ENCODE assay signal across 8 cellular contexts in genomic region chr5:39076757-39077475, GRCh38. TPM values are rescaled to one million over a fixed set of nuclear protein-coding genes. Genes with fewer than 3 reads are reported as not detected.
DNase-seq lines count a peak whose midpoint lies in the region; ATAC-seq, FAIRE-seq and TF ChIP-seq lines count a peak whose summit lies in the region.

No MANE protein-coding gene starts in this region.

- peaks cover 2% of the 10 kb centered on the region for H3K36me3 Mint-ChIP-seq in activated naive CD8-positive, alpha-beta T cell
- H3K36me3 Mint-ChIP-seq in neural crest cell (ENCODE audit: low read depth) (no peaks in the 10 kb centered on the region), Caco-2 (ENCODE audit: insufficient read depth, unreplicated experiment) (peaks cover 8% of the 10 kb centered on the region)

- CTCF ChIA-PET in Caco-2 (lab: Charles Lee), result no interaction called here

- POLR2A ChIA-PET in Caco-2 (lab: Charles Lee), result no interaction called here

- H3K27me3 ChIP-seq in right atrium auricular region, result no peaks in the 10 kb centered on the region
- no peaks in the 10 kb centered on the region for H3K27me3 ChIP-seq in Caco-2 (replicated peaks; ENCODE audit: control insufficient read depth, insufficient read depth, low read length)

- peaks cover 32% of the 10 kb centered on the region for H3K27me3 Mint-ChIP-seq in activated naive CD8-positive, alpha-beta T cell
- H3K27me3 Mint-ChIP-seq in neural crest cell (ENCODE audit: low read depth) (peaks cover 31% of the 10 kb centered on the region), Caco-2 (ENCODE audit: insufficient read depth, unreplicated experiment) (no peaks in the 10 kb centered on the region)

- H3K4me1 ChIP-seq in right atrium auricular region, result peaks cover 6 to 19% of the 10 kb centered on the region in 2 donors
- peaks cover 6% of the 10 kb centered on the region; the same call in 1 of the 2 replicates for H3K4me1 ChIP-seq in Caco-2

- H3K4me1 Mint-ChIP-seq in activated naive CD8-positive, alpha-beta T cell (ENCODE audit: low read depth), result peaks cover 25% of the 10 kb centered on the region
- H3K4me1 Mint-ChIP-seq in neural crest cell (peaks cover 16% of the 10 kb centered on the region), Caco-2 (ENCODE audit: low read depth, unreplicated experiment) (no peaks in the 10 kb centered on the region)

- peak overlapping the region; percentile 97 to 100 for H3K27ac ChIP-seq in right atrium auricular region

- H3K27ac Mint-ChIP-seq in activated naive CD8-positive, alpha-beta T cell, result no peak overlapping the region
- no peak overlapping the region for H3K27ac Mint-ChIP-seq in neural crest cell (ENCODE audit: unreplicated experiment)
- no peak overlapping the region for H3K27ac Mint-ChIP-seq in Caco-2 (ENCODE audit: unreplicated experiment)

- H3K36me3 ChIP-seq in right atrium auricular region (no peaks in the 10 kb centered on the region), Caco-2 (ENCODE audit: control insufficient read depth, insufficient read depth, low read length) (no peaks in the 10 kb centered on the region)

- no peak for ATAC-seq in Right ventricle myocardium inferior

- peak overlapping the region; percentile 10 for H3K4me3 Mint-ChIP-seq in activated naive CD8-positive, alpha-beta T cell
- H3K4me3 Mint-ChIP-seq in neural crest cell, result peak overlapping the region; percentile 34
- H3K4me3 Mint-ChIP-seq in Caco-2 (ENCODE audit: unreplicated experiment), result no peak overlapping the region

- H3K4me3 ChIP-seq in right atrium auricular region (no peak overlapping the region), Caco-2 (ENCODE audit: low read depth, low read length) (no peak overlapping the region)

- no peaks in the 10 kb centered on the region for H3K9me3 Mint-ChIP-seq in activated naive CD8-positive, alpha-beta T cell (ENCODE audit: low read depth)
- H3K9me3 Mint-ChIP-seq in neural crest cell (no peaks in the 10 kb centered on the region), Caco-2 (ENCODE audit: unreplicated experiment) (no peaks in the 10 kb centered on the region)

- TF ChIP-seq CTCF in right atrium auricular region (IDR thresholded peaks at IDR 0.05) (no peak), neural crest cell (conservative IDR thresholded peaks at IDR 0.05) (no peak), Caco-2 (IDR thresholded peaks at IDR 0.05; ENCODE audit: insufficient read depth in 1 of 2, low read depth in 1 of 2, low read length in 1 of 2, severe bottlenecking in 1 of 2, unreplicated experiment in 1 of 2) (no peak)

- no TSS peak for BruUV-seq in Caco-2 (replicated peaks; lab: Mats Ljungman, UMichigan)

- no peak for FAIRE-seq in HTR-8/SVneo (lab: Jason Lieb, UNC)

- intact Hi-C loops in Right ventricle myocardium inferior (cut with DNase I) (no loop called here), Caco-2 (cut with micrococcal nuclease; ENCODE audit: unreplicated experiment) (no loop called here)

- H3K9me3 ChIP-seq in right atrium auricular region, result no peaks in the 10 kb centered on the region
- no peaks in the 10 kb centered on the region for H3K9me3 ChIP-seq in Caco-2

- DNase-seq in right atrium auricular region (ENCODE audit: low spot score) (no peak), Right ventricle myocardium inferior (ENCODE audit: missing footprints) (no peak), HTR-8/SVneo (ENCODE audit: insufficient read length, low spot score) (peak; percentile 67), neural crest cell (ENCODE audit: low read depth, low spot score) (no peak), NCI-H510A (lab: John Stamatoyannopoulos, UW) (no peak), NCI-H524 treated with DMSO at 0.1 percent for 48 hours (lab: John Stamatoyannopoulos, UW) (no peak), Caco-2 (no peak)

RNA-seq across cellular contexts. Expression of gene RICTOR, which starts 2.7 kb away (rescaled TPM):
- total RNA-seq in right atrium auricular region, result 10 to 100 TPM; 18.7 to 25.1 TPM
- 26.0 TPM for total RNA-seq in Right ventricle myocardium inferior
- total RNA-seq in neural crest cell, result 20.5 and 22.2 TPM in 2 replicates
- total RNA-seq in Caco-2 (2022), result 25.2 and 25.7 TPM in 2 replicates
